In genomic region chr1:102174259-102174863, GRCh38 we compare ENCODE assay signal across 8 cellular contexts.
DNase-seq lines count a peak whose midpoint lies in the region; ATAC-seq, FAIRE-seq and TF ChIP-seq lines count a peak whose summit lies in the region.

No MANE protein-coding gene starts in this region.

- H3K27me3 ChIP-seq in Peyer's patch: no peaks in the 10 kb centered on the region
- H3K27me3 ChIP-seq in small intestine (ENCODE audit: control insufficient read depth in 2 of 2, insufficient read depth in 2 of 2, low read length in 2 of 2): no peaks in the 10 kb centered on the region

- peak in 4 of 6 experiments; percentile 23 to 54 (median 44) for TF ChIP-seq CTCF in Peyer's patch (IDR thresholded peaks at IDR 0.05)

- H3K27ac ChIP-seq in Peyer's patch (no peak overlapping the region), small intestine (ENCODE audit: low read depth in 1 of 2, low read length in 1 of 2) (no peak overlapping the region)

- TF ChIP-seq POLR2A in Peyer's patch (IDR thresholded peaks at IDR 0.05): no peak

- H3K4me3 ChIP-seq in Peyer's patch (no peak overlapping the region), small intestine (ENCODE audit: low read depth in 1 of 2, low read length in 2 of 2) (no peak overlapping the region)

- H3K36me3 ChIP-seq in Peyer's patch: no peaks in the 10 kb centered on the region
- H3K36me3 ChIP-seq in small intestine (ENCODE audit: control insufficient read depth in 2 of 2, insufficient read depth in 2 of 2, low read length in 2 of 2): no peaks in the 10 kb centered on the region

- FAIRE-seq in small intestine (lab: Jason Lieb, UNC): no peak

- no peaks in the 10 kb centered on the region for H3K4me1 ChIP-seq in Peyer's patch
- no peaks in the 10 kb centered on the region for H3K4me1 ChIP-seq in small intestine (ENCODE audit: control insufficient read depth in 2 of 2, insufficient read depth in 1 of 2, low read depth in 1 of 2, low read length in 1 of 2)

- DNase-seq in NCI-H748 (lab: John Stamatoyannopoulos, UW; ENCODE audit: unreplicated experiment): peak; percentile 32
- DNase-seq in NCI-H748 treated with DMSO at 0.1 percent for 48 hours (lab: John Stamatoyannopoulos, UW): no peak
- peak in 1 of 3 donors; percentile 47 for DNase-seq in Peyer's patch
- DNase-seq in small intestine: peak; percentile 50
- no peak for DNase-seq in hypothalamus (lab: John Stamatoyannopoulos, UW)
- DNase-seq in NCI-H2081 (lab: John Stamatoyannopoulos, UW): no peak
- DNase-seq in globus pallidus (ENCODE audit: low spot score): no peak

- WGBS in small intestine, 3 donors: 11 to 24% (median 22%) methylated on average over 2 of the region's 2 CpGs

- H3K9me3 ChIP-seq in Peyer's patch (no peaks in the 10 kb centered on the region), small intestine (ENCODE audit: control insufficient read depth, low read depth) (no peaks in the 10 kb centered on the region)

- ATAC-seq in HG02885 (IDR thresholded peaks at IDR 0.05; ENCODE audit: poor library complexity, unreplicated experiment): peak; percentile 89

Comparison
In these comparisons a context has a peak if more than half of its experiments do, and no peak if none do; other contexts are left out.
1. DNase-seq: peak in NCI-H748 (single experiment) and small intestine (single experiment); none in NCI-H748 treated with DMSO at 0.1 percent for 48 hours (single experiment), hypothalamus (0 of 51), NCI-H2081 (0 of 2) and globus pallidus (single experiment).